8 cellular contexts compared by ENCODE assay signal in the genomic region with DNA sequence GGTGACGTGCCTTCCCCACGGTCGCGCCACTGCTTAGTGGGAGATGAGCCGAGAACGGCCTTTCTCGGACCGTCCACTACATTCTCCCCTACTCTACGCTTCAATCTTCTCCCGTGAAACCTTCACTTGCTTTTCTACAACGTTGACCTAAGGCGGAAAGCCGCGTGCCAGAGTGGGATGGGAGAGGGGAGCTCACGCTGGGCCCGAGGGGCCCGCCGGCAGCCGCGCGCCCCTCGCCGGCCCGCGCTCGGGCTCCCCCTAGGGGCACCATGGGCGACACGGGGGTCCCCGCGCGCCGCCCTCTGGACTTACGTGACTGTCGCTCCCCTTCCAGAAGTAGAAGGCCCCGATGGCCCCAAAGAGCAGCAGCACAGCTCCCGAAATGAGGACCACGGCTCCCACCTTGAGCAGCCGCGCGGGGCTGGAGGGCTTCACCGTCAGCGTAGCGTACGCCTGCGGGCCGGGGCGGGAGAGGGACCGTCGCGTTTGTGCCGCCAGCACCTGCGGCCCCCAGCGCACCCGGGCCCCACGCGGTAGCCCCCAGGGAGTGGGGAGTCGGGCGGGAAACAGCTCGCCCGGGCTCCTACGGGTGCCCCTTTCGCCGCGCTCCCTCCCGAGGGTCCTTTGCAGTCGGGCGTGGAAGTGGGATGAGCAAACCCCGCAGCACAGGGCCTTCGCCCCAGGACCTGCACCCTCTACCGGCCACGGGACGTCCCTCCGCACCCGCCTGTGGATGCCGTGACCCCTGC. TPM values are rescaled to one million over a fixed set of nuclear protein-coding genes. Genes with fewer than 3 reads are reported as not detected.
A peak's percentile ranks its signal among the peaks of the same experiment; 100 is the strongest.
DNase-seq lines count a peak whose midpoint lies in the region; ATAC-seq, FAIRE-seq and TF ChIP-seq lines count a peak whose summit lies in the region.

No MANE protein-coding gene starts in this region.

- ATAC-seq in HG02943 (IDR thresholded peaks at IDR 0.05; ENCODE audit: low read depth, unreplicated experiment): peak; percentile 70

- H3K4me1 ChIP-seq in ES-I3 (ENCODE audit: insufficient read depth, low read length): peaks cover 24% of the 10 kb centered on the region
- H3K4me1 ChIP-seq in astrocyte (ENCODE audit: insufficient read depth, low read length): peaks cover 4% of the 10 kb centered on the region

- peaks cover 3% of the 10 kb centered on the region for H3K36me3 Mint-ChIP-seq in astrocyte (ENCODE audit: low read depth, unreplicated experiment)

- no peaks in the 10 kb centered on the region for H3K79me2 ChIP-seq in astrocyte (ENCODE audit: insufficient read depth, low read length)

- H3K9me3 Mint-ChIP-seq in astrocyte (ENCODE audit: unreplicated experiment): peaks cover 10% of the 10 kb centered on the region

- peak overlapping the region; percentile 51 for H3K4me3 Mint-ChIP-seq in astrocyte (ENCODE audit: unreplicated experiment)

- H3K27ac Mint-ChIP-seq in astrocyte (ENCODE audit: unreplicated experiment): no peak overlapping the region

- no peaks in the 10 kb centered on the region for H3K4me1 Mint-ChIP-seq in astrocyte (ENCODE audit: low read depth, unreplicated experiment)

- peak overlapping the region; percentile 39 for H3K4me3 ChIP-seq in astrocyte (ENCODE audit: insufficient read depth, low read depth, low read length)
- H3K4me3 ChIP-seq in kidney epithelial cell (ENCODE audit: low read depth, low read length): no peak overlapping the region

- H3K36me3 ChIP-seq in ES-I3 (ENCODE audit: insufficient read depth, low read length): 0 out of 2 replicates have a peak, but pooled peaks cover 1% of the 10 kb centered on the region
- H3K36me3 ChIP-seq in astrocyte (ENCODE audit: insufficient read depth, low read length): no peaks in the 10 kb centered on the region
- H3K36me3 ChIP-seq in kidney epithelial cell (ENCODE audit: control insufficient read depth, insufficient read depth, low read length): no peaks in the 10 kb centered on the region

- in situ Hi-C loops in G401 (cut with HindIII; ENCODE audit: low sequenced_read_pairs): no loop called here

- H3K4me2 ChIP-seq in astrocyte (ENCODE audit: low read length): peak overlapping the region; percentile 86

- H3K9me3 ChIP-seq in ES-I3 (ENCODE audit: control insufficient read depth, insufficient read depth, low read length): no peaks in the 10 kb centered on the region
- no peaks in the 10 kb centered on the region for H3K9me3 ChIP-seq in astrocyte (ENCODE audit: insufficient read depth, low read depth, low read length)

- H3K9ac ChIP-seq in ES-I3 (ENCODE audit: low read depth, low read length) (peak overlapping the region; percentile 72), astrocyte (ENCODE audit: low read length) (no peak overlapping the region)

- no peak overlapping the region for H3K27ac ChIP-seq in astrocyte (ENCODE audit: low read depth, low read length)

- TF ChIP-seq CTCF in astrocyte (IDR thresholded peaks at IDR 0.05; ENCODE audit: insufficient read depth, low read depth, low read length) (peak; percentile 18), kidney epithelial cell (IDR thresholded peaks at IDR 0.05; ENCODE audit: insufficient read depth, low read length, poor library complexity, severe bottlenecking) (peak; percentile 11)

- H3K27me3 Mint-ChIP-seq in astrocyte (ENCODE audit: low read depth, unreplicated experiment): peaks cover 26% of the 10 kb centered on the region

- DNase-seq in astrocyte (ENCODE audit: low read depth) (no peak), kidney epithelial cell (ENCODE audit: low read depth) (no peak), NCI-H526 (lab: John Stamatoyannopoulos, UW) (no peak), NCI-H1694 treated with DMSO at 0.1 percent for 48 hours (lab: John Stamatoyannopoulos, UW) (no peak), G401 (ENCODE audit: low spot score) (no peak)
- DNase-seq in stimulated activated CD8-positive, alpha-beta memory T cell treated with anti-CD3 and anti-CD28 coated beads, Interleukin-4, amount 100 ng/mL, for 48 hours: peak; percentile 66

- H2AFZ ChIP-seq in astrocyte (ENCODE audit: low read depth, low read length): peak overlapping the region; percentile 75

- H3K27me3 ChIP-seq in astrocyte (ENCODE audit: insufficient read depth, low read length) (peaks cover 39% of the 10 kb centered on the region), kidney epithelial cell (ENCODE audit: control insufficient read depth, insufficient read depth, low read length) (peaks cover 26% of the 10 kb centered on the region)

- no peaks in the 10 kb centered on the region for H4K20me1 ChIP-seq in astrocyte (ENCODE audit: insufficient read depth, low read length)

- FAIRE-seq in astrocyte (lab: Jason Lieb, UNC): no peak

RNA-seq across cellular contexts. Expression of gene CNMD, which starts 0.7 kb away (rescaled TPM):
- total RNA-seq in astrocyte (not detected in 2 replicates), kidney epithelial cell (0.46 and 1.4 TPM in 2 replicates)
- not detected in 2 replicates for total RNA-seq in G401 (2014; rRNA removed; shearing (Covaris generic))
